Comparison of ENCODE assay signal across 40 cellular contexts in the genomic region with DNA sequence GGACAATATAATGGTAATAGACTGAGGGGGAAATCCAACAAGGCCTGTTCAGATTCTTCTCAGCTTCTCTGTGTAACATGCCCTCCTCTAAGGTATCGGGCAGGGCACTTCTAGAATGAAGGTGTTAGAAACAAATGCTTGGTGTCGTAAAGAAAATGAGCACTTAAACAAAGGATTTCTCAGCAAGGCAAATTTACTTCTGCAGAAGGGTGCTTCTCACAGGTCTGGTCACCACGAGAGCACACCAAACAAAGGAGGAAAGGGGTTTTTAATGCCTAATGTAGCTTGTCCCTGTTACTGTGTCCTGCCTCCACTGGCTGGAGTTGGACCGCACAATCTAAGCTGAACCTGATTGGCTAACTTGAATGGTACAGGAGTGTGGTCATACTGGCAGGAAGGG.
"Had no signal": no experiment of that assay in that cellular context is flagged by ENCODE, and none has a peak within 500 bp of the region (broad histone marks: within the 10 kb centered on the region; RNA-seq: fewer than 3 reads in every experiment).

No MANE protein-coding gene starts in this region.

- H3K36me3 Mint-ChIP-seq: activated naive CD4-positive, alpha-beta T cell treated with anti-CD3 and anti-CD28 coated beads, Interleukin-2, amount 10 ng/mL, durations not matched to agents 7 days and 5 days; activated naive CD4-positive, alpha-beta T cell treated with anti-CD3 and anti-CD28 coated beads, Interleukin-2, amount 50 U/mL, for 24 hours; activated naive CD8-positive, alpha-beta T cell treated with anti-CD3 and anti-CD28 coated beads for 36 hours; activated naive CD8-positive, alpha-beta T cell treated with anti-CD3 and anti-CD28 coated beads, Interleukin-2, amount 10 ng/mL, durations not matched to agents 7 days and 5 days; brain had no signal

- ATAC-seq: activated naive CD4-positive, alpha-beta T cell treated with anti-CD3 and anti-CD28 coated beads, Interleukin-2, amount 50 U/mL, for 72 hours; activated naive CD8-positive, alpha-beta T cell treated with anti-CD3 and anti-CD28 coated beads, Interleukin-2, amount 50 U/mL, for 24 hours; activated T-cell treated with anti-CD3 and anti-CD28 coated beads, Interleukin-2, amount 50 U/mL, for 4 hours; activated T-cell treated with anti-CD3 and anti-CD28 coated beads, Interleukin-2, amount 50 U/mL, for 72 hours; activated T-helper 17 cell treated with anti-CD3 and anti-CD28 coated beads, Interleukin-2, amount 50 U/mL, for 72 hours; body of pancreas had no signal

- H3K27me3 ChIP-seq: adrenal gland, ascending aorta, body of pancreas, brain microvascular endothelial cell, breast epithelium, cardiac muscle cell had no signal

- H3K4me3 ChIP-seq: adrenal gland, ascending aorta, body of pancreas, breast epithelium, cardiac muscle cell had no signal

- H3K4me1 ChIP-seq: adrenal gland, ascending aorta, body of pancreas, breast epithelium had no signal

- DNase-seq: activated effector memory CD4-positive, alpha-beta T cell treated with anti-CD3 and anti-CD28 coated beads, Interleukin-2, amount 50 U/mL, for 16 hours; activated effector memory CD4-positive, alpha-beta T cell treated with Interleukin-2 at 50 U/mL for 16 hours; activated gamma-delta T cell; activated gamma-delta T cell treated with Interleukin-2 at 50 U/mL for 16 hours; activated naive CD4-positive, alpha-beta T cell; activated naive CD4-positive, alpha-beta T cell treated with anti-CD3 and anti-CD28 coated beads for 36 hours; activated naive CD4-positive, alpha-beta T cell treated with anti-CD3 and anti-CD28 coated beads, Interleukin-2, amount 10 ng/mL, durations not matched to agents 7 days and 5 days; activated naive CD4-positive, alpha-beta T cell treated with anti-CD3 and anti-CD28 coated beads, Interleukin-2, amount 50 U/mL, for 16 hours; activated naive CD4-positive, alpha-beta T cell treated with Interleukin-2 at 50 U/mL for 16 hours; activated naive CD8-positive, alpha-beta T cell treated with anti-CD3 and anti-CD28 coated beads for 36 hours; activated naive CD8-positive, alpha-beta T cell treated with anti-CD3 and anti-CD28 coated beads, Interleukin-2, amount 10 ng/mL, durations not matched to agents 7 days and 5 days; activated naive CD8-positive, alpha-beta T cell treated with anti-CD3 and anti-CD28 coated beads, Interleukin-2, amount 50 U/mL, for 24 hours; activated T-cell treated with anti-CD3 and anti-CD28 coated beads, Interleukin-2, amount 50 U/mL, for 1 hour; activated T-cell treated with anti-CD3 and anti-CD28 coated beads, Interleukin-2, amount 50 U/mL, for 24 hours; activated T-cell treated with anti-CD3 and anti-CD28 coated beads, Interleukin-2, amount 50 U/mL, for 4 hours; activated T-cell treated with anti-CD3 and anti-CD28 coated beads, Interleukin-2, amount 50 U/mL, for 48 hours; activated T-cell treated with anti-CD3 and anti-CD28 coated beads, Interleukin-2, amount 50 U/mL, for 72 hours; adrenal gland; amniotic stem cell; amygdala; anterior cingulate cortex; aorta; body of pancreas; brain microvascular endothelial cell; caudate nucleus; central memory CD4-positive, alpha-beta T cell; cerebellar nuclear complex had no signal

- H3K4me3 Mint-ChIP-seq: activated naive CD4-positive, alpha-beta T cell treated with anti-CD3 and anti-CD28 coated beads for 36 hours; activated naive CD4-positive, alpha-beta T cell treated with anti-CD3 and anti-CD28 coated beads, Interleukin-2, amount 10 ng/mL, durations not matched to agents 7 days and 5 days; activated naive CD4-positive, alpha-beta T cell treated with anti-CD3 and anti-CD28 coated beads, Interleukin-2, amount 50 U/mL, for 24 hours; activated naive CD8-positive, alpha-beta T cell; activated naive CD8-positive, alpha-beta T cell treated with anti-CD3 and anti-CD28 coated beads for 36 hours; activated naive CD8-positive, alpha-beta T cell treated with anti-CD3 and anti-CD28 coated beads, Interleukin-2, amount 10 ng/mL, durations not matched to agents 7 days and 5 days; activated naive CD8-positive, alpha-beta T cell treated with anti-CD3 and anti-CD28 coated beads, Interleukin-2, amount 50 U/mL, for 24 hours; activated T-cell treated with anti-CD3 and anti-CD28 coated beads, Interleukin-2, amount 50 U/mL, for 24 hours; activated T-cell treated with anti-CD3 and anti-CD28 coated beads, Interleukin-2, amount 50 U/mL, for 4 hours; activated T-cell treated with anti-CD3 and anti-CD28 coated beads, Interleukin-2, amount 50 U/mL, for 72 hours; activated T-helper 1 cell treated with anti-CD3 and anti-CD28 coated beads, Interleukin-12 subunit alpha, Interleukin-12 subunit beta, Interleukin-2, Interleukin-4 antibody, amounts not matched to agents 30 ng/mL and 10 ng/mL and 1 ng/mL, durations not matched to agents 14 hours and 24 hours and 36 hours; activated T-helper 17 cell treated with anti-CD3 and anti-CD28 coated beads, Interleukin-2, amount 50 U/mL, for 72 hours; brain; central memory CD8-positive, alpha-beta T cell had no signal

- H3K27ac Mint-ChIP-seq: activated naive CD4-positive, alpha-beta T cell treated with anti-CD3 and anti-CD28 coated beads for 36 hours; activated naive CD4-positive, alpha-beta T cell treated with anti-CD3 and anti-CD28 coated beads, Interleukin-2, amount 10 ng/mL, durations not matched to agents 7 days and 5 days; activated naive CD4-positive, alpha-beta T cell treated with anti-CD3 and anti-CD28 coated beads, Interleukin-2, amount 50 U/mL, for 24 hours; activated naive CD4-positive, alpha-beta T cell treated with anti-CD3 and anti-CD28 coated beads, Interleukin-2, amount 50 U/mL, for 72 hours; activated naive CD8-positive, alpha-beta T cell; activated naive CD8-positive, alpha-beta T cell treated with anti-CD3 and anti-CD28 coated beads for 36 hours; activated naive CD8-positive, alpha-beta T cell treated with anti-CD3 and anti-CD28 coated beads, Interleukin-2, amount 10 ng/mL, durations not matched to agents 7 days and 5 days; activated naive CD8-positive, alpha-beta T cell treated with anti-CD3 and anti-CD28 coated beads, Interleukin-2, amount 50 U/mL, for 24 hours; activated T-cell treated with anti-CD3 and anti-CD28 coated beads, Interleukin-2, amount 50 U/mL, for 24 hours; activated T-cell treated with anti-CD3 and anti-CD28 coated beads, Interleukin-2, amount 50 U/mL, for 72 hours; activated T-helper 1 cell treated with anti-CD3 and anti-CD28 coated beads, Interleukin-12 subunit alpha, Interleukin-12 subunit beta, Interleukin-2, Interleukin-4 antibody, amounts not matched to agents 30 ng/mL and 10 ng/mL and 1 ng/mL, durations not matched to agents 14 hours and 24 hours and 36 hours; activated T-helper 17 cell treated with anti-CD3 and anti-CD28 coated beads, Interleukin-2, amount 50 U/mL, for 72 hours; activated T-helper 2 cell treated with anti-CD3 and anti-CD28 coated beads, Interferon-gamma antibody, Interleukin-2, Interleukin-4, amounts not matched to agents 10 μg/mL and 5 μg/mL and 100 μg/mL, durations not matched to agents 14 hours and 24 hours and 36 hours; brain had no signal

- FAIRE-seq: astrocyte, bronchial epithelial cell had no signal

- H3K36me3 ChIP-seq: adrenal gland, ascending aorta, brain microvascular endothelial cell, breast epithelium, cardiac muscle cell had no signal

- H3K4me1 Mint-ChIP-seq: activated naive CD4-positive, alpha-beta T cell treated with anti-CD3 and anti-CD28 coated beads, Interleukin-2, amount 10 ng/mL, durations not matched to agents 7 days and 5 days; activated naive CD4-positive, alpha-beta T cell treated with anti-CD3 and anti-CD28 coated beads, Interleukin-2, amount 50 U/mL, for 24 hours; activated naive CD8-positive, alpha-beta T cell treated with anti-CD3 and anti-CD28 coated beads for 36 hours; activated naive CD8-positive, alpha-beta T cell treated with anti-CD3 and anti-CD28 coated beads, Interleukin-2, amount 10 ng/mL, durations not matched to agents 7 days and 5 days; activated naive CD8-positive, alpha-beta T cell treated with anti-CD3 and anti-CD28 coated beads, Interleukin-2, amount 50 U/mL, for 24 hours; activated T-helper 17 cell treated with anti-CD3 and anti-CD28 coated beads, Interleukin-2, amount 50 U/mL, for 72 hours; central memory CD8-positive, alpha-beta T cell had no signal

- H3K27ac ChIP-seq: adrenal gland, ascending aorta, body of pancreas, brain microvascular endothelial cell, breast epithelium, cardiac muscle cell had no signal

- H3K27me3 Mint-ChIP-seq: activated naive CD4-positive, alpha-beta T cell treated with anti-CD3 and anti-CD28 coated beads, Interleukin-2, amount 10 ng/mL, durations not matched to agents 7 days and 5 days; activated naive CD4-positive, alpha-beta T cell treated with anti-CD3 and anti-CD28 coated beads, Interleukin-2, amount 50 U/mL, for 24 hours; activated naive CD8-positive, alpha-beta T cell; activated naive CD8-positive, alpha-beta T cell treated with anti-CD3 and anti-CD28 coated beads for 36 hours; activated naive CD8-positive, alpha-beta T cell treated with anti-CD3 and anti-CD28 coated beads, Interleukin-2, amount 10 ng/mL, durations not matched to agents 7 days and 5 days; activated naive CD8-positive, alpha-beta T cell treated with anti-CD3 and anti-CD28 coated beads, Interleukin-2, amount 50 U/mL, for 24 hours; activated T-cell treated with anti-CD3 and anti-CD28 coated beads, Interleukin-2, amount 50 U/mL, for 24 hours; activated T-helper 17 cell treated with anti-CD3 and anti-CD28 coated beads, Interleukin-2, amount 50 U/mL, for 72 hours; central memory CD8-positive, alpha-beta T cell had no signal
